6 cellular contexts compared by ENCODE assay signal in the genomic region with DNA sequence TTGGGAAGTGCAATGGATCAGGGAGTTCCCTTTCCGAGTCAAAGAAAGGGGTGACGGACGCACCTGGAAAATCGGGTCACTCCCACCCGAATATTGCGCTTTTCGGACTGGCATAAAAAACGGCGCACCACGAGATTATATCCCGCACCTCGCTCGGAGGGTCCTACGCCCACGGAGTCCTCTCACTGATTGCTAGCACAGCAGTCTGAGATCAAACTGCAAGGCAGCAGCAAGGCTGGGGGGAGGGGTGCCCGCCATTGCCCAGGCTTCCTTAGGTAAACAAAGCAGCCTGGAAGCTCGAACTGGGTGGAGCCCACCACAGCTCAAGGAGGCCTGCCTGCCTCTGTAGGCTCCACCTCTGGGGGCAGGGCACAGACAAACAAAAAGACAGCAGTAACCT. TPM values are rescaled to one million over a fixed set of nuclear protein-coding genes. Genes with fewer than 3 reads are reported as not detected.
DNase-seq lines count a peak whose midpoint lies in the region; TF ChIP-seq lines count a peak whose summit lies in the region.
"Not testable (repeated sequence)": the region's sequence is repeated elsewhere in the genome, so short reads cannot be mapped to it uniquely, and the experiment has no call there.

No MANE protein-coding gene starts in this region.

- H3K36me3 ChIP-seq in HEK293 (ENCODE audit: control insufficient read depth in 2 of 2, insufficient read depth in 1 of 2, low read length in 2 of 2); NT2/D1 (ENCODE audit: insufficient read depth, insufficient read length, low read length); ectodermal cell (ENCODE audit: control insufficient read depth, insufficient read depth, low read length); mesenchymal stem cell (ENCODE audit: control insufficient read depth in 1 of 2, insufficient read depth in 2 of 2, low read depth in 1 of 2, low read length in 2 of 2); neutrophil: not testable (repeated sequence)

- H3K18ac ChIP-seq in mesenchymal stem cell (ENCODE audit: low read depth in 1 of 2, low read length in 2 of 2): not testable (repeated sequence)

- POLR2A ChIA-PET in HEK293 (lab: Yijun Ruan, JAX): not testable (repeated sequence)

- not testable (repeated sequence) for H4K91ac ChIP-seq in mesenchymal stem cell (ENCODE audit: low read length)

- H3K4me2 ChIP-seq in mesenchymal stem cell (ENCODE audit: low read length, poor library complexity, severe bottlenecking): not testable (repeated sequence)

- not testable (repeated sequence) for H3K23ac ChIP-seq in mesenchymal stem cell (ENCODE audit: low read length in 2 of 2)

- not testable (repeated sequence) for H3K27me3 ChIP-seq in NT2/D1 (ENCODE audit: insufficient read depth, insufficient read length); ectodermal cell (ENCODE audit: control insufficient read depth, insufficient read depth, low read length, poor library complexity, severe bottlenecking); mesenchymal stem cell (ENCODE audit: control insufficient read depth in 1 of 2, insufficient read depth in 1 of 2, low read length in 2 of 2); neutrophil

- not testable (repeated sequence) for H3K4me1 ChIP-seq in HEK293 (ENCODE audit: control insufficient read depth, insufficient read depth, low read length); NT2/D1 (ENCODE audit: insufficient read depth, insufficient read length); ectodermal cell (ENCODE audit: control insufficient read depth, insufficient read depth, low read length); mesenchymal stem cell (ENCODE audit: control insufficient read depth, insufficient read depth, low read depth, low read length)
- H3K4me1 ChIP-seq in neutrophil (ENCODE audit: control insufficient read depth in 1 of 2, insufficient read depth in 1 of 2, low read depth in 1 of 2, low read length in 1 of 2): peaks cover 20 to 29% of the 10 kb centered on the region in 2 experiments

- peak overlapping the region; percentile 5 for H2BK120ac ChIP-seq in mesenchymal stem cell (ENCODE audit: low read depth, low read length)

- DNase-seq in ELF-1 (ENCODE audit: low read depth, low spot score): peak; percentile 39
- DNase-seq in NT2/D1 (ENCODE audit: low read depth, low spot score); mesenchymal stem cell: not testable (repeated sequence)

- not testable (repeated sequence) for H2BK15ac ChIP-seq in mesenchymal stem cell (ENCODE audit: low read depth, poor library complexity, severe bottlenecking)

- not testable (repeated sequence) for H3K4ac ChIP-seq in mesenchymal stem cell (ENCODE audit: low read depth in 1 of 2, low read length in 2 of 2)

- H3K14ac ChIP-seq in mesenchymal stem cell (ENCODE audit: low read length in 2 of 2): not testable (repeated sequence)

- not testable (repeated sequence) for H3K9ac ChIP-seq in NT2/D1 (ENCODE audit: insufficient read length, low read depth); mesenchymal stem cell (ENCODE audit: low read length)

- TF ChIP-seq CTCF in HEK293 (tag by site-specific recombination; IDR thresholded peaks at IDR 0.05); neutrophil (IDR thresholded peaks at IDR 0.05): not testable (repeated sequence)

- H3K4me3 ChIP-seq in HEK293 (ENCODE audit: low read depth, low read length); mesenchymal stem cell (ENCODE audit: insufficient read depth in 1 of 2, low read depth in 1 of 2, low read length in 2 of 2); neutrophil (ENCODE audit: low read depth in 1 of 2, low read length in 1 of 2): not testable (repeated sequence)
- peak overlapping the region; percentile 8 for H3K4me3 ChIP-seq in NT2/D1 (ENCODE audit: insufficient read length, low read depth)
- peak overlapping the region; percentile 16 for H3K4me3 ChIP-seq in ectodermal cell (ENCODE audit: insufficient read depth, low read depth, low read length)

- H2BK12ac ChIP-seq in mesenchymal stem cell (ENCODE audit: low read length in 2 of 2): not testable (repeated sequence)

- not testable (repeated sequence) for H3K79me1 ChIP-seq in mesenchymal stem cell (replicated peaks; ENCODE audit: low read length, poor library complexity, severe bottlenecking)

- H3K9me3 ChIP-seq in HEK293 (ENCODE audit: control insufficient read depth, insufficient read depth, low read depth, low read length); ectodermal cell (ENCODE audit: control insufficient read depth, low read length); mesenchymal stem cell (ENCODE audit: control insufficient read depth, low read length); neutrophil: not testable (repeated sequence)
- peaks cover 10% of the 10 kb centered on the region; the same call in 1 of the 2 replicates for H3K9me3 ChIP-seq in NT2/D1 (ENCODE audit: insufficient read depth, low read length)

- not testable (repeated sequence) for H4K8ac ChIP-seq in mesenchymal stem cell (ENCODE audit: low read length)

- not testable (repeated sequence) for H2AFZ ChIP-seq in mesenchymal stem cell (ENCODE audit: low read depth, low read length)

- not testable (repeated sequence) for H2BK5ac ChIP-seq in mesenchymal stem cell (ENCODE audit: low read depth, low read length, poor library complexity, severe bottlenecking)

- CTCF ChIA-PET in HEK293 (lab: Yijun Ruan, JAX): not testable (repeated sequence)

- WGBS in ectodermal cell, 2 experiments: 39 to 40% methylated on average over 16 to 17 of the region's 17 CpGs
- WGBS in mesenchymal stem cell: 87% methylated on average over 16 of the region's 17 CpGs

- not testable (repeated sequence) for H2AK5ac ChIP-seq in mesenchymal stem cell (ENCODE audit: low read length, severe bottlenecking)

- not testable (repeated sequence) for H3K27ac ChIP-seq in HEK293 (ENCODE audit: extremely low read depth, low read depth, low read length); mesenchymal stem cell (ENCODE audit: low read length, poor library complexity, severe bottlenecking)
- peak overlapping the region; percentile 44 for H3K27ac ChIP-seq in ectodermal cell (ENCODE audit: insufficient read depth, low read depth, low read length, poor library complexity, severe bottlenecking)
- peak overlapping the region; percentile 88 for H3K27ac ChIP-seq in neutrophil

TF ChIP-seq in HEK293, 187 proteins besides CTCF, POLR2A, EP300 and RAD21:
- TF ChIP-seq KLF1 (tag by site-specific recombination; IDR thresholded peaks at IDR 0.05): 0 out of 2 replicates have a peak, but pooled peaks have one; percentile 20

RNA-seq across cellular contexts. Expression of a gene that starts 58.6 kb away (rescaled TPM):
- polyA plus RNA-seq in ectodermal cell (2013, experiment 1 of 4): 0.07 TPM
- 0.04 TPM for polyA plus RNA-seq in ectodermal cell (2013, experiment 2 of 4)
- 0.11 TPM for polyA plus RNA-seq in ectodermal cell (2013, experiment 3 of 4)
- polyA plus RNA-seq in ectodermal cell (2013, experiment 4 of 4): 0.08 TPM
- polyA plus RNA-seq in mesenchymal stem cell (2013, experiment 1 of 2): 2.3 TPM
- polyA plus RNA-seq in mesenchymal stem cell (2013, experiment 2 of 2): 2.5 TPM
